Comparison of ENCODE assay signal across 8 cellular contexts in the genomic region with DNA sequence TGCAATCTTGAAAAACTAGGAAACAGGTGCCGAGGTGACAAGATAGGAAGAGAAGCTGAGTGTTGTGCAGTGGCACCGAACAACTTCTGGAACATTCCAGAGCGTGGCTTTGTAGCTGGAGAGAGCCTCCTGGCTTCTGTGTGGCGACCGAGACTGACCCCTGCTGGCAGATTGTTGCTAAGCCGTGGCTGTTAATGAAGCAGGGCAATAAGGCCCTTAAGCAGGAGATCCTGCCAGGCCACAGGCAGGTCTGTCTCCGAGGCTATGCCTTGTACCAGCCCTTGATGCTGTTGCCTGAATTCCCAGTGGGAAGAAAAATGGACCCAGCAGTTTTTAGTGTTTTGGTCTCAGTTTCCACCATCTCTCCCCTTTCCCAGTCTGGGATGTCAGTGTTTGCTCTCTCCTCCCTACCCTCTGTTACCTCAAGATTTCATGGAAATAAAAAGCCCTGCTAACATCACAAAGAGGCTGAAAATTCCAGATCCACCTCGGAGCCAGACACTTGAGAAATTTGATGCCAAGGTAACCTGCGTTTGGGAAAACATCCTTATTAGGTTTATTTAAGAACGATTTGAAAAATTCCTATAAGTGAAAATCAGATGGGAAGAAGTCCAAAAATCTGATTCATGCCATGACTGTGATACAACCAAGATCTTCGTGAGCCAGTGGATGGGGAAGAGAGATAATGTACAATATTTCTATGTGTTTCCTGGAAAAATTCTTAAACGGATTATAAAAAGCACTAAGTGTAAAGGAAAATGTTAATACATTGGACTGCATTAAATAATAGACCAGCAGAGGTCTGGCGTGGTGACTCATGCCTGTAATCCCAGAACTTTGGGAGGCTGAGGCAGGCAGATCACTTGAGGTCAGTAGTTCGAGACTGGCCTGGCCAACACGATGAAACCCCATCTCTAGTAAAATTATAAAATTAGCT.
DNase-seq lines count a peak whose midpoint lies in the region; ATAC-seq and TF ChIP-seq lines count a peak whose summit lies in the region.

No MANE protein-coding gene starts in this region.

- peak; percentile 62 for DNase-seq in AG04450 (ENCODE audit: low read depth, low spot score)
- peak; percentile 57 to 77 for DNase-seq in activated T-helper 1 cell treated with anti-CD3 and anti-CD28 coated beads, Interleukin-2, amount 50 U/mL, for 16 hours (ENCODE audit: low read depth in 1 of 2, low spot score in 1 of 2)
- DNase-seq in foreskin fibroblast = peak; percentile 74 to 91
- peak; percentile 38 for DNase-seq in occipital lobe (lab: John Stamatoyannopoulos, UW)
- DNase-seq in thoracic aorta (ENCODE audit: low spot score) = peak; percentile 24

- H3K27ac ChIP-seq in AG04450 (ENCODE audit: low read depth, low read length) = peak overlapping the region; percentile 80
- H3K27ac ChIP-seq in thoracic aorta = no peak overlapping the region

- H3K4me1 ChIP-seq in thoracic aorta (ENCODE audit: control insufficient read depth in 1 of 2, low read depth in 2 of 2) = no peaks in the 10 kb centered on the region

- ATAC-seq in GM18511 (IDR thresholded peaks at IDR 0.05; ENCODE audit: unreplicated experiment) = peak; percentile 84
- ATAC-seq in HG03460 (IDR thresholded peaks at IDR 0.05; ENCODE audit: unreplicated experiment) = peak; percentile 85
- ATAC-seq in thoracic aorta (ENCODE audit: insufficient number of reproducible peaks, low FRiP score, low read depth) = no peak

- CTCF ChIA-PET in AG04450 (lab: Charles Lee) = interaction anchor here (0.6 to 2.8 kb wide), 24 partner anchors 10 to 367 kb away, joined by 3 to 9 read pairs (median 4); no protein-coding TSS in a partner anchor

- no peaks in the 10 kb centered on the region for H3K36me3 ChIP-seq in thoracic aorta

- TF ChIP-seq CTCF in AG04450 (IDR thresholded peaks at IDR 0.05; ENCODE audit: low read depth, low read length) (peak; percentile 96), foreskin fibroblast (IDR thresholded peaks at IDR 0.05; ENCODE audit: low read depth, low read length) (peak; percentile 86), thoracic aorta (IDR thresholded peaks at IDR 0.05) (peak; percentile 60)

- H3K27me3 ChIP-seq in AG04450 (ENCODE audit: control insufficient read depth, insufficient read depth, low read length) (no peaks in the 10 kb centered on the region), thoracic aorta (replicated peaks; ENCODE audit: insufficient read depth) (no peaks in the 10 kb centered on the region)

- H3K9me3 ChIP-seq in AG04450 (ENCODE audit: control insufficient read depth, insufficient read depth, low read length) (no peaks in the 10 kb centered on the region), thoracic aorta (no peaks in the 10 kb centered on the region)

- no peak overlapping the region for H3K4me3 ChIP-seq in AG04450 (ENCODE audit: low read depth, low read length)
- no peak overlapping the region for H3K4me3 ChIP-seq in foreskin fibroblast (ENCODE audit: low read depth in 1 of 2, low read length in 2 of 2)
- H3K4me3 ChIP-seq in thoracic aorta = no peak overlapping the region

- POLR2A ChIA-PET in AG04450 (lab: Yijun Ruan, JAX) = interaction anchor here (0.7 to 1.5 kb wide), 2 partner anchors 12 to 38 kb away, joined by 3 read pairs; no protein-coding TSS in a partner anchor

TF ChIP-seq in PFSK-1, 5 proteins besides CTCF, POLR2A, EP300 and RAD21:
- TF ChIP-seq FOXP2 (optimal IDR thresholded peaks at IDR 0.05; ENCODE audit: borderline replicate concordance, extremely low read depth, extremely low read length, insufficient read depth) (peak; percentile 71), POLR2AphosphoS5 (IDR thresholded peaks at IDR 0.05; ENCODE audit: low read depth, low read length) (no peak)

Comparison
In these comparisons a context has a peak if more than half of its experiments do, and no peak if none do; other contexts are left out.
1. DNase-seq: peak in every context shown above with its lines; median percentile 82 in foreskin fibroblast; 67 in activated T-helper 1 cell treated with anti-CD3 and anti-CD28 coated beads, Interleukin-2, amount 50 U/mL, for 16 hours; 62 in AG04450; 38 in occipital lobe; 24 in thoracic aorta.